9 cellular contexts compared by ENCODE assay signal in the genomic region with DNA sequence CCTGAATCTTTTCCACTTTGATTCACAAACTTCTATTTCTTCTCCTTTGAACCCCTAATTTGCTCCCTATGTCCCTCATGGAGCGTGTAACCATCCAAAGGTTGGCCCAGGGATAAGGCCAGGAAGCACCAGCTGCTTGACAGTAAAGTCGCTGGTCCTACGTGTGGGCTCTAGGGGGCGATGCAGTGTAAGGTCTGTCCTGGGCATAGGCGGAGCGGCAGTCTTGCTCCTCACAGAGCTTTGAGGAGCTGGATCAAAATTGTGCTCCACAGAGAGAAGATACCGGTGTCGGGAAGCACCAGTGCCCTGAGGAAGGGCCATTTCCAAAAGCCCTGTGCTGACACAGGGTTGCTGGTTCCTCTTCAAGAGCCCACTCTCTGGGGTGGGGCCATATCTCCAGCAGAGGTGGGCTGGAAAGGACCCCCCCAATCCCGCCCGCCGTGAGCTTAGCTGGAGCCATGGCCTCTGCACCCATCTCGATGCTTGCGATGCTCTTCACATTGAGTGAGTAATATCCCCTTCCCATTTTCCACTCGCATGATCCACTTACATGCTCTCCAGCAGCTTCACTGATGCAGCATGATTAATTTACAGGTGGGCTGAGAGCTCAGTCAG. TPM values are rescaled to one million over a fixed set of nuclear protein-coding genes. Genes with fewer than 3 reads are reported as not detected.
DNase-seq lines count a peak whose midpoint lies in the region; ATAC-seq, FAIRE-seq and TF ChIP-seq lines count a peak whose summit lies in the region.
"Had no signal": no experiment of that assay in that cellular context is flagged by ENCODE, and none has a peak within 500 bp of the region (broad histone marks: within the 10 kb centered on the region; RNA-seq: fewer than 3 reads in every experiment).

No MANE protein-coding gene starts in this region.

- ATAC-seq in GM23338 (peak; percentile 100), SK-N-SH treated with all-trans-retinoic acid at 6 μM for 48 hours (peak; percentile 91), HG03571 (IDR thresholded peaks at IDR 0.05; ENCODE audit: unreplicated experiment) (no peak)
- ATAC-seq in effector memory CD8-positive, alpha-beta T cell (replicated peaks): peak; percentile 76

- BruUV-seq in A673 (replicated peaks; lab: Mats Ljungman, UMichigan): no TSS peak

- CTCF ChIA-PET in A673 (lab: Charles Lee): interaction anchor here (0.6 to 1.6 kb wide), 18 partner anchors 10 to 574 kb away, joined by 3 to 13 read pairs (median 4); no protein-coding TSS in a partner anchor

- peak; percentile 95 for TF ChIP-seq CTCF in A673 (conservative IDR thresholded peaks at IDR 0.05; ENCODE audit: low read depth, low read length)
- peak; percentile 89 to 90 for TF ChIP-seq CTCF in GM23338 (conservative IDR thresholded peaks at IDR 0.05; ENCODE audit: low read depth in 2 of 2)

- H3K4me1 ChIP-seq in A673 (ENCODE audit: insufficient read depth, low read length, poor library complexity, severe bottlenecking): peaks cover 64% of the 10 kb centered on the region
- H3K4me1 ChIP-seq in GM23338 (ENCODE audit: insufficient read depth): no peaks in the 10 kb centered on the region

- H3K27ac Mint-ChIP-seq in GM23338: no peak overlapping the region
- peak overlapping the region in 1 of 2 donors; percentile 29 for H3K27ac Mint-ChIP-seq in effector memory CD8-positive, alpha-beta T cell

- no peaks in the 10 kb centered on the region for H3K9me3 ChIP-seq in A673 (ENCODE audit: low read depth, low read length, poor library complexity, severe bottlenecking)

- H3K36me3 ChIP-seq in A673 (ENCODE audit: insufficient read depth, low read length, poor library complexity, severe bottlenecking): no peaks in the 10 kb centered on the region
- H3K36me3 ChIP-seq in GM23338 (ENCODE audit: insufficient read depth): no peaks in the 10 kb centered on the region

- H3K79me2 ChIP-seq in GM23338 (replicated peaks; ENCODE audit: insufficient read depth): no peaks in the 10 kb centered on the region

- H3K9me3 Mint-ChIP-seq in GM23338: no peaks in the 10 kb centered on the region
- no peaks in the 10 kb centered on the region for H3K9me3 Mint-ChIP-seq in effector memory CD8-positive, alpha-beta T cell

- no peaks in the 10 kb centered on the region for H3K27me3 ChIP-seq in A673 (replicated peaks; ENCODE audit: insufficient read depth, low read depth, low read length, poor library complexity)
- H3K27me3 ChIP-seq in GM23338 (ENCODE audit: insufficient read depth): no peaks in the 10 kb centered on the region

- H3K4me3 Mint-ChIP-seq in GM23338: no peak overlapping the region
- H3K4me3 Mint-ChIP-seq in effector memory CD8-positive, alpha-beta T cell: peak overlapping the region; percentile 14 to 64

- H3K9me2 ChIP-seq in GM23338 (ENCODE audit: insufficient read depth): no peaks in the 10 kb centered on the region

- POLR2A ChIA-PET in A673 (lab: Charles Lee; ENCODE audit: low non-redundant PET): interaction anchor here (0.7 to 1.4 kb wide), 2 partner anchors 66 to 83 kb away, joined by 3 to 18 read pairs; no protein-coding TSS in a partner anchor

- DNase-seq in A673 (ENCODE audit: low spot score): peak; percentile 97
- peak; percentile 96 for DNase-seq in GM23338 (ENCODE audit: low spot score)
- peak in 1 of 3 experiments; percentile 39 for DNase-seq in effector memory CD8-positive, alpha-beta T cell
- peak; percentile 10 to 28 for DNase-seq in stimulated activated CD4-positive, alpha-beta T cell treated with anti-CD3 and anti-CD28 coated beads, Interleukin-4, amount 100 ng/mL, for 4 hours
- DNase-seq in NCI-H446 treated with DMSO at 0.1 percent for 48 hours (lab: John Stamatoyannopoulos, UW): no peak
- DNase-seq in RCC 7860 (ENCODE audit: low spot score): no peak

- intact Hi-C loops in A673 (cut with micrococcal nuclease; ENCODE audit: unreplicated experiment): loop anchor here (1.0 to 5.0 kb wide), 3 partner anchors 66 to 694 kb away; no protein-coding TSS in a partner anchor

- no peak for FAIRE-seq in RCC 7860 (lab: Jason Lieb, UNC)
- FAIRE-seq: GM18507 had no signal

- no peaks in the 10 kb centered on the region for H3F3A ChIP-seq in GM23338 (replicated peaks; ENCODE audit: low read depth)

- peaks cover 6% of the 10 kb centered on the region; the same call in 1 of the 3 replicates for H3K4me1 Mint-ChIP-seq in GM23338
- H3K4me1 Mint-ChIP-seq in effector memory CD8-positive, alpha-beta T cell (ENCODE audit: low read depth in 2 of 2): no peaks in the 10 kb centered on the region

- H3K27me3 Mint-ChIP-seq in GM23338 (ENCODE audit: insufficient read depth, low read depth, poor library complexity): no peaks in the 10 kb centered on the region
- peaks cover 46 to 50% of the 10 kb centered on the region in 2 donors for H3K27me3 Mint-ChIP-seq in effector memory CD8-positive, alpha-beta T cell

- H3K4me3 ChIP-seq in A673 (ENCODE audit: low read depth, low read length, poor library complexity, severe bottlenecking): peak overlapping the region; percentile 63
- no peak overlapping the region for H3K4me3 ChIP-seq in GM23338

- H3K36me3 Mint-ChIP-seq in GM23338 (ENCODE audit: low read depth): no peaks in the 10 kb centered on the region
- no peaks in the 10 kb centered on the region for H3K36me3 Mint-ChIP-seq in effector memory CD8-positive, alpha-beta T cell (ENCODE audit: insufficient read depth)

- H3K4me2 ChIP-seq in GM23338: no peak overlapping the region

- H3K27ac ChIP-seq in A673 (ENCODE audit: low read depth, low read length, poor library complexity, severe bottlenecking): peak overlapping the region; percentile 98
- no peak overlapping the region for H3K27ac ChIP-seq in GM23338 (ENCODE audit: low read depth)

- H2AFZ ChIP-seq in GM23338: peak overlapping the region; percentile 67

- H4K20me1 ChIP-seq in GM23338 (replicated peaks; ENCODE audit: insufficient read depth): no peaks in the 10 kb centered on the region

TF ChIP-seq in GM23338, 12 proteins besides CTCF, POLR2A, EP300 and RAD21:
- TF ChIP-seq CREB1 (CRISPR knock-in tag; IDR thresholded peaks at IDR 0.05; ENCODE audit: low read depth): peak; percentile 49; the same call in 1 of the 2 replicates
- no peak for TF ChIP-seq POLR2AphosphoS5 (IDR thresholded peaks at IDR 0.05; ENCODE audit: low read depth)

TF ChIP-seq in SK-N-SH treated with all-trans-retinoic acid at 6 μM for 48 hours, 23 proteins besides CTCF, POLR2A, EP300 and RAD21 (continues in another document):
- no peak for TF ChIP-seq GLIS3 (CRISPR knock-in tag; IDR thresholded peaks at IDR 0.05)
- no peak for TF ChIP-seq TCF4 (CRISPR knock-in tag; IDR thresholded peaks at IDR 0.05; ENCODE audit: borderline replicate concordance)
- TF ChIP-seq ZNF565 (CRISPR knock-in tag; conservative IDR thresholded peaks at IDR 0.05; ENCODE audit: low read depth): no peak
- TF ChIP-seq RARB (CRISPR knock-in tag; IDR thresholded peaks at IDR 0.05): no peak
- no peak for TF ChIP-seq ZFP3 (CRISPR knock-in tag; IDR thresholded peaks at IDR 0.05)
- no peak for TF ChIP-seq OSR1 (CRISPR knock-in tag; IDR thresholded peaks at IDR 0.05)
- no peak for TF ChIP-seq ZC3H10 (CRISPR knock-in tag; IDR thresholded peaks at IDR 0.05)
- TF ChIP-seq PPARA (CRISPR knock-in tag; IDR thresholded peaks at IDR 0.05; ENCODE audit: borderline replicate concordance): no peak
- no peak for TF ChIP-seq ARNTL (CRISPR knock-in tag; IDR thresholded peaks at IDR 0.05; ENCODE audit: borderline replicate concordance, low read depth)
- TF ChIP-seq CSDC2 (CRISPR knock-in tag; IDR thresholded peaks at IDR 0.05): no peak
- TF ChIP-seq BACH2 (CRISPR knock-in tag; IDR thresholded peaks at IDR 0.05; ENCODE audit: borderline replicate concordance): no peak
- TF ChIP-seq, protein P1, sequence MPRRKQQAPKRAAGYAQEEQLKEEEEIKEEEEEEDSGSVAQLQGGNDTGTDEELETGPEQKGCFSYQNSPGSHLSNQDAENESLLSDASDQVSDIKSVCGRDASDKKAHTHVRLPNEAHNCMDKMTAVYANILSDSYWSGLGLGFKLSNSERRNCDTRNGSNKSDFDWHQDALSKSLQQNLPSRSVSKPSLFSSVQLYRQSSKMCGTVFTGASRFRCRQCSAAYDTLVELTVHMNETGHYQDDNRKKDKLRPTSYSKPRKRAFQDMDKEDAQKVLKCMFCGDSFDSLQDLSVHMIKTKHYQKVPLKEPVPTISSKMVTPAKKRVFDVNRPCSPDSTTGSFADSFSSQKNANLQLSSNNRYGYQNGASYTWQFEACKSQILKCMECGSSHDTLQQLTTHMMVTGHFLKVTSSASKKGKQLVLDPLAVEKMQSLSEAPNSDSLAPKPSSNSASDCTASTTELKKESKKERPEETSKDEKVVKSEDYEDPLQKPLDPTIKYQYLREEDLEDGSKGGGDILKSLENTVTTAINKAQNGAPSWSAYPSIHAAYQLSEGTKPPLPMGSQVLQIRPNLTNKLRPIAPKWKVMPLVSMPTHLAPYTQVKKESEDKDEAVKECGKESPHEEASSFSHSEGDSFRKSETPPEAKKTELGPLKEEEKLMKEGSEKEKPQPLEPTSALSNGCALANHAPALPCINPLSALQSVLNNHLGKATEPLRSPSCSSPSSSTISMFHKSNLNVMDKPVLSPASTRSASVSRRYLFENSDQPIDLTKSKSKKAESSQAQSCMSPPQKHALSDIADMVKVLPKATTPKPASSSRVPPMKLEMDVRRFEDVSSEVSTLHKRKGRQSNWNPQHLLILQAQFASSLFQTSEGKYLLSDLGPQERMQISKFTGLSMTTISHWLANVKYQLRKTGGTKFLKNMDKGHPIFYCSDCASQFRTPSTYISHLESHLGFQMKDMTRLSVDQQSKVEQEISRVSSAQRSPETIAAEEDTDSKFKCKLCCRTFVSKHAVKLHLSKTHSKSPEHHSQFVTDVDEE (CRISPR knock-in tag; IDR thresholded peaks at IDR 0.05): no peak
- TF ChIP-seq ESRRG (CRISPR knock-in tag; IDR thresholded peaks at IDR 0.05): no peak
- TF ChIP-seq, protein P2, sequence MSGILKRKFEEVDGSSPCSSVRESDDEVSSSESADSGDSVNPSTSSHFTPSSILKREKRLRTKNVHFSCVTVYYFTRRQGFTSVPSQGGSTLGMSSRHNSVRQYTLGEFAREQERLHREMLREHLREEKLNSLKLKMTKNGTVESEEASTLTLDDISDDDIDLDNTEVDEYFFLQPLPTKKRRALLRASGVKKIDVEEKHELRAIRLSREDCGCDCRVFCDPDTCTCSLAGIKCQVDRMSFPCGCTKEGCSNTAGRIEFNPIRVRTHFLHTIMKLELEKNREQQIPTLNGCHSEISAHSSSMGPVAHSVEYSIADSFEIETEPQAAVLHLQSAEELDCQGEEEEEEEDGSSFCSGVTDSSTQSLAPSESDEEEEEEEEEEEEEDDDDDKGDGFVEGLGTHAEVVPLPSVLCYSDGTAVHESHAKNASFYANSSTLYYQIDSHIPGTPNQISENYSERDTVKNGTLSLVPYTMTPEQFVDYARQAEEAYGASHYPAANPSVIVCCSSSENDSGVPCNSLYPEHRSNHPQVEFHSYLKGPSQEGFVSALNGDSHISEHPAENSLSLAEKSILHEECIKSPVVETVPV (CRISPR knock-in tag; IDR thresholded peaks at IDR 0.05): no peak
- no peak for TF ChIP-seq ISL1 (CRISPR knock-in tag; IDR thresholded peaks at IDR 0.05)

RNA-seq across cellular contexts. Expression of a gene that starts 49.9 kb away (rescaled TPM):
- not detected in 2 replicates for total RNA-seq in A673 (2021)
- total RNA-seq in GM23338 (2014; rRNA removed; shearing (Covaris generic)): not detected in 2 replicates
- not detected in 2 replicates for polyA plus RNA-seq in GM23338 (2016; fragmentation: Nextera tagmentation; extraction: Ambion mirVana)

Comparison
In these comparisons a context has a peak if more than half of its experiments do, and no peak if none do; other contexts are left out.
1. DNase-seq: peak in A673 (single experiment), GM23338 (single experiment) and stimulated activated CD4-positive, alpha-beta T cell treated with anti-CD3 and anti-CD28 coated beads, Interleukin-4, amount 100 ng/mL, for 4 hours (2 of 2); none in NCI-H446 treated with DMSO at 0.1 percent for 48 hours (single experiment) and RCC 7860 (single experiment).